9 cellular contexts compared by ENCODE assay signal in the genomic region with DNA sequence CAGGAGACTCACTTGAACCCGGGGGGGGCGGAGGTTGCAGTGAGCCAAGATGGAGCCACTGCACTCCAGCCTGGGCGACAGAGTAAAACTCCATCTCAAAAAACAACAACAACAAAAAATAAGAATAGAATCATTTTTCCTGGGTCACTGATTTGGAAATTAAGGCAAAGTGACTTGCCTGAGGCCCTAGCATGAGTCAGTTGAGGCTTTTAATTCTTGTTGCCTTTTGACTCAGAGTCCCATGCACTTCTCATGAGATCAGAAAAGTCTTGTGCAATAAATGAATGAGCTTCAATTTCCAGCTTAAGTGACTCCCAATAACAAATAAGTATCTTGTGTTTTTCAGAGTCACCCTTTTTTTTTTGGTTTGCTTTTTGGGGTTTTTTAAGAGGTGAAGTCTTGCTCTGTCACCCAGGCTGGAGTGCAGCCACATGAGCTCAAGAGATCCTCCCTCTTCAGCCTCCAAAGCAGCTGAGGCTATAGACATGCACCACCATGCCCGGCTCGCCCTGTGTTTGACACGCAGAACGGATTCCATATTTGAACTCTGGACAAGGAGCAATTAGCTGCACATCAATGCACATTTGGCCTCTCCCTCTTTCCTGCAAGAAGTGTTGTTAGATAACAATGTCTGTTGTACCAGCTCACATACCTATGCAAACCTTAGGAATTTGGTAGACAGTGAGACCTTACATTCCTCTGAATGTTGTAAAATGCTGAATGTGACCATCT. TPM values are rescaled to one million over a fixed set of nuclear protein-coding genes. Genes with fewer than 3 reads are reported as not detected.
DNase-seq lines count a peak whose midpoint lies in the region; ATAC-seq and TF ChIP-seq lines count a peak whose summit lies in the region.
"Had no signal": no experiment of that assay in that cellular context is flagged by ENCODE, and none has a peak within 500 bp of the region (broad histone marks: within the 10 kb centered on the region; RNA-seq: fewer than 3 reads in every experiment).

No MANE protein-coding gene starts in this region.

- DNase-seq in ELF-1 (ENCODE audit: low read depth, low spot score) (peak; percentile 35), NB4 (ENCODE audit: low read depth) (peak; percentile 65), epithelial cell of prostate (ENCODE audit: low read depth, low spot score) (peak; percentile 95), sigmoid colon (no peak), DMS53 (lab: John Stamatoyannopoulos, UW) (no peak), HT-29 (ENCODE audit: low spot score) (no peak)
- DNase-seq: NCI-H2081 treated with DMSO at 0.1 percent for 48 hours had no signal

- TF ChIP-seq CTCF in NB4 (IDR thresholded peaks at IDR 0.05; ENCODE audit: low read depth, low read length) (no peak), sigmoid colon (IDR thresholded peaks at IDR 0.05) (no peak)

- WGBS in sigmoid colon, 2 donors: 67 to 91% methylated on average over 7 of the region's 7 CpGs

- TF ChIP-seq POLR2A in NB4 (IDR thresholded peaks at IDR 0.05; ENCODE audit: extremely low read depth, insufficient read length) (no peak), sigmoid colon (IDR thresholded peaks at IDR 0.05) (no peak)

- H3K36me3 ChIP-seq in sigmoid colon: no peaks in the 10 kb centered on the region

- H3K27ac ChIP-seq in epithelial cell of prostate (peak overlapping the region; percentile 98), sigmoid colon (peak overlapping the region; percentile 32 to 57 (median 44))

- H3K4me3 ChIP-seq in NB4 (ENCODE audit: low read depth, low read length) (no peak overlapping the region), sigmoid colon (no peak overlapping the region)

- intact Hi-C loops in sigmoid colon (cut with DNase I): loop anchor here (5.0 kb wide), 1 partner anchor 78 kb away; no protein-coding TSS in a partner anchor

- H3K9me3 ChIP-seq in sigmoid colon: no peaks in the 10 kb centered on the region

- TF ChIP-seq EP300 in sigmoid colon (IDR thresholded peaks at IDR 0.05): peak in 2 of 4 donors; percentile 13 to 16

- H3K27me3 ChIP-seq in sigmoid colon: no peaks in the 10 kb centered on the region

- H3K4me1 ChIP-seq in sigmoid colon: peaks cover 0 to 16% (median 14%) of the 10 kb centered on the region in 4 donors

- ATAC-seq in GM21447 (IDR thresholded peaks at IDR 0.05; ENCODE audit: unreplicated experiment) (no peak), GM19328 (IDR thresholded peaks at IDR 0.05; ENCODE audit: unreplicated experiment) (no peak)

RNA-seq across cellular contexts. Expression of gene PLEKHM2, which starts 3.3 kb away (rescaled TPM):
- 10 to 100 TPM; 28.6 to 49.6 (median 33.9) TPM for total RNA-seq in sigmoid colon
- polyA plus RNA-seq in sigmoid colon: 10 to 100 TPM; 19.8 to 34.4 (median 20.8) TPM
- total RNA-seq in HT-29 (2014; rRNA removed; shearing (Covaris generic)): 26.6 and 29.4 TPM in 2 replicates

RNA-seq across cellular contexts. Expression of gene SLC25A34, which starts 55.3 kb away (rescaled TPM):
- 1 to 10 TPM in 3 of 4 donors, under 1 TPM in 1; 0.36 to 1.8 (median 1.6) TPM for total RNA-seq in sigmoid colon
- polyA plus RNA-seq in sigmoid colon: 10 to 100 TPM in 2 of 3 donors, 1 to 10 TPM in 1; 3.0 to 16.0 (median 12.1) TPM
- total RNA-seq in HT-29 (2014; rRNA removed; shearing (Covaris generic)): 0.23 TPM in 1 of 2 replicates, not detected in the other

Comparison
In these comparisons a context has a peak if more than half of its experiments do, and no peak if none do; other contexts are left out.
1. DNase-seq: peak in ELF-1 (single experiment), NB4 (single experiment) and epithelial cell of prostate (single experiment); none in sigmoid colon (single experiment), DMS53 (single experiment) and HT-29 (single experiment).